ENCODE assay signal across 8 cellular contexts in genomic region chr3:57227204-57227929, GRCh38. TPM values are rescaled to one million over a fixed set of nuclear protein-coding genes. Genes with fewer than 3 reads are reported as not detected.
DNase-seq lines count a peak whose midpoint lies in the region; ATAC-seq lines count a peak whose summit lies in the region.

Gene APPL1, plus strand, starts transcription at chr3:57227729. Its CDS starts 155 bp downstream, at chr3:57227884.

- H3K18ac ChIP-seq in mesendoderm (ENCODE audit: low read length), result peak within 1 kb of the TSS; percentile 95

- H3K4me3 ChIP-seq in endocrine pancreas (ENCODE audit: control insufficient read depth, insufficient read depth, low read length), result peak within 1 kb of the TSS; percentile 89
- peak within 1 kb of the TSS; percentile 78 for H3K4me3 ChIP-seq in mesendoderm (ENCODE audit: low read length)

- H3K36me3 ChIP-seq in endocrine pancreas (ENCODE audit: control insufficient read depth, insufficient read depth, low read length) (no peaks in the 10 kb centered on the region), mesendoderm (ENCODE audit: control insufficient read depth, insufficient read depth, low read length) (no peaks in the 10 kb centered on the region)

- WGBS in mesendoderm (ENCODE audit: extremely low coverage, insufficient coverage, low lambda C conversion rate), result no CpG with 5 or more reads among the region's 71 CpGs

- ATAC-seq in GM19438 (IDR thresholded peaks at IDR 0.05; ENCODE audit: low read depth, unreplicated experiment) (peak; percentile 87), HG03571 (IDR thresholded peaks at IDR 0.05; ENCODE audit: unreplicated experiment) (peak; percentile 91)

- H3K27me3 ChIP-seq in endocrine pancreas (ENCODE audit: control insufficient read depth, insufficient read depth, low read length) (no peaks in the 10 kb centered on the region), mesendoderm (ENCODE audit: insufficient read depth, low read length, poor library complexity) (no peaks in the 10 kb centered on the region)

- peak within 1 kb of the TSS; percentile 96 for H3K4me2 ChIP-seq in mesendoderm (ENCODE audit: low read length)

- H3K4me1 ChIP-seq in endocrine pancreas (ENCODE audit: control insufficient read depth, insufficient read depth, low read length) (peaks cover 14% of the 10 kb centered on the region), mesendoderm (ENCODE audit: control insufficient read depth, low read depth, low read length) (peaks cover 3% of the 10 kb centered on the region)

- peak; percentile 60 for DNase-seq in CMK (ENCODE audit: low read depth)
- DNase-seq in NOMO-1 treated with dmso at 0.1 percent for 144 hours (lab: John Stamatoyannopoulos, UW; ENCODE audit: unreplicated experiment), result peak; percentile 91
- DNase-seq in activated CD8-positive, alpha-beta memory T cell treated with anti-CD3 and anti-CD28 coated beads, Interleukin-2, amount 50 U/mL, for 1 hour (ENCODE audit: extremely low read depth), result peak; percentile 36
- DNase-seq in mesendoderm, result peak; percentile 96
- peak; percentile 82 for DNase-seq in stimulated activated CD8-positive, alpha-beta memory T cell treated with anti-CD3 and anti-CD28 coated beads, Interleukin-12 subunit alpha, Interleukin-12 subunit beta, amount 100 ng/mL, for 4 hours (ENCODE audit: low read depth)

- peaks cover 2% of the 10 kb centered on the region for H3K79me1 ChIP-seq in mesendoderm (ENCODE audit: low read length)

- no peak within 1 kb of the TSS for H2BK120ac ChIP-seq in mesendoderm (ENCODE audit: low read depth, low read length)

- H2BK5ac ChIP-seq in mesendoderm (ENCODE audit: low read length), result no peak within 1 kb of the TSS

- H2BK15ac ChIP-seq in mesendoderm (replicated peaks; ENCODE audit: low read depth), result no peak within 1 kb of the TSS

- peaks cover 4% of the 10 kb centered on the region for H3K79me2 ChIP-seq in mesendoderm (ENCODE audit: control insufficient read depth, insufficient read depth, low read length)

- H3K27ac ChIP-seq in mesendoderm (ENCODE audit: low read depth, low read length), result peak within 1 kb of the TSS; percentile 90

- H3K9me3 ChIP-seq in endocrine pancreas (ENCODE audit: control insufficient read depth, low read length), result no peaks in the 10 kb centered on the region

- H3K9ac ChIP-seq in endocrine pancreas (ENCODE audit: control insufficient read depth, insufficient read depth, low read length) (peak within 1 kb of the TSS; percentile 90), mesendoderm (ENCODE audit: low read length) (peak within 1 kb of the TSS; percentile 86)

- peak within 1 kb of the TSS; percentile 55 for H3K4ac ChIP-seq in mesendoderm (ENCODE audit: low read depth, low read length)

- peak within 1 kb of the TSS; percentile 72 for H3K23ac ChIP-seq in mesendoderm (ENCODE audit: low read length)

- peak within 1 kb of the TSS; percentile 94 for H3K56ac ChIP-seq in mesendoderm (ENCODE audit: low read length)

- H2AK5ac ChIP-seq in mesendoderm (ENCODE audit: low read length), result no peak within 1 kb of the TSS

- peak within 1 kb of the TSS; percentile 56 for H4K8ac ChIP-seq in mesendoderm (ENCODE audit: low read depth, low read length)

- no peak within 1 kb of the TSS for H4K5ac ChIP-seq in mesendoderm (ENCODE audit: low read length)

RNA-seq across cellular contexts. Expression of gene APPL1, which starts in this region (rescaled TPM):
- polyA plus RNA-seq in mesendoderm (2013, experiment 1 of 2), result 26.5 TPM
- 26.4 TPM for polyA plus RNA-seq in mesendoderm (2013, experiment 2 of 2)

Comparison
In these comparisons a context has a peak if more than half of its experiments do, and no peak if none do; other contexts are left out.
1. Peak in every context shown above with its lines: DNase-seq, ATAC-seq, H3K4me3 ChIP-seq and H3K27ac ChIP-seq.
2. DNase-seq: peak in every context shown above with its lines; median percentile 96 in mesendoderm; 91 in NOMO-1 treated with dmso at 0.1 percent for 144 hours; 82 in stimulated activated CD8-positive, alpha-beta memory T cell treated with anti-CD3 and anti-CD28 coated beads, Interleukin-12 subunit alpha, Interleukin-12 subunit beta, amount 100 ng/mL, for 4 hours; 60 in CMK; 36 in activated CD8-positive, alpha-beta memory T cell treated with anti-CD3 and anti-CD28 coated beads, Interleukin-2, amount 50 U/mL, for 1 hour.